In the genomic region with DNA sequence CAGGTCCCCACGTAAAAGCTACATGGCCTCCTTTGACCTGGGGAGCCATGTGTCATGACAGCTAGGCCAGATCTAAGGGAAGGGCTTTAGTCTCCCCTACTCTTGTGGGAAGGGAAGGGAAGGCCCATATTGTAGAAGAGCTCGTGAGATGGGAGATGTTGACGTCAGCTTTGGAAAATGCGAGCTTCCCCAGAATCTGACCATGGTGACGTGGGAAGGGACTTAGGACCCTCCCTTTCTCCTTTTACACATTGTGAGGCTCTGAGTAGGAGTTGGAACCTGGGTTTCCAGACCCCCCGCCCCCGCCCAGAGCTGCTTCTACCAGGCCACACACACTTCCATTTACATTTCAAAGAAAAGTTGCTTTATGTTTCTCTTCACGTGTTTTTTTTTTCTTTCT, we compare ENCODE assay signal across 1 cellular context.
TF ChIP-seq lines count a peak whose summit lies in the region.

No MANE protein-coding gene starts in this region.

TF ChIP-seq in IMR-90, 13 proteins besides CTCF, POLR2A, EP300 and RAD21:
- TF ChIP-seq MAZ (IDR thresholded peaks at IDR 0.05; ENCODE audit: borderline replicate concordance, low read depth, low read length) (no peak), SMC3 (IDR thresholded peaks at IDR 0.05; ENCODE audit: low read depth, low read length) (no peak), MXI1 (IDR thresholded peaks at IDR 0.05; ENCODE audit: borderline replicate concordance, low read depth, low read length) (no peak), BHLHE40 (IDR thresholded peaks at IDR 0.05; ENCODE audit: low read depth, low read length) (no peak), CHD1 (IDR thresholded peaks at IDR 0.05; ENCODE audit: low read depth, low read length) (no peak), FOS (IDR thresholded peaks at IDR 0.05; ENCODE audit: low read depth, low read length) (no peak)
- TF ChIP-seq, protein P1, sequence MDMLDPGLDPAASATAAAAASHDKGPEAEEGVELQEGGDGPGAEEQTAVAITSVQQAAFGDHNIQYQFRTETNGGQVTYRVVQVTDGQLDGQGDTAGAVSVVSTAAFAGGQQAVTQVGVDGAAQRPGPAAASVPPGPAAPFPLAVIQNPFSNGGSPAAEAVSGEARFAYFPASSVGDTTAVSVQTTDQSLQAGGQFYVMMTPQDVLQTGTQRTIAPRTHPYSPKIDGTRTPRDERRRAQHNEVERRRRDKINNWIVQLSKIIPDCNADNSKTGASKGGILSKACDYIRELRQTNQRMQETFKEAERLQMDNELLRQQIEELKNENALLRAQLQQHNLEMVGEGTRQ (IDR thresholded peaks at IDR 0.05; ENCODE audit: low read depth, low read length) = no peak
